In genomic region chr4:4609622-4610334, GRCh38 we compare ENCODE assay signal across 24 cellular contexts.
"Had no signal": no experiment of that assay in that cellular context is flagged by ENCODE, and none has a peak within 500 bp of the region (broad histone marks: within the 10 kb centered on the region; RNA-seq: fewer than 3 reads in every experiment).

No MANE protein-coding gene starts in this region.

- H3K4me3 ChIP-seq: esophagus muscularis mucosa, gastroesophageal sphincter, heart left ventricle, hepatocyte, lower lobe of right lung, ovary, psoas muscle, skin epidermis, thoracic aorta, tibial nerve, upper lobe of left lung had no signal

- DNase-seq: effector memory CD4-positive, alpha-beta T cell; foreskin keratinocyte; heart left ventricle; left cardiac atrium; left ventricle myocardium superior; lower lobe of right lung; naive thymus-derived CD8-positive, alpha-beta T cell; occipital lobe; ovary; psoas muscle; right cardiac atrium; stimulated activated CD4-positive, alpha-beta T cell treated with anti-CD3 and anti-CD28 coated beads, Interleukin-15, amount 100 ng/mL, for 24 hours; stimulated activated CD4-positive, alpha-beta T cell treated with anti-CD3 and anti-CD28 coated beads, Interleukin-2, amount 100 ng/mL, for 48 hours; stimulated activated naive B cell treated with anti-CD40 and anti-IgM and Interleukin-4, amounts not matched to agents 10 μg/mL and 1 μg/mL and 100 μg/mL, for 72 hours had no signal

- H3K36me3 ChIP-seq: esophagus muscularis mucosa, gastroesophageal sphincter, heart left ventricle, lower lobe of right lung, ovary, thoracic aorta, tibial nerve, upper lobe of left lung had no signal

- H3K27ac ChIP-seq: esophagus muscularis mucosa, foreskin keratinocyte, gastroesophageal sphincter, heart left ventricle, hepatocyte, lower lobe of right lung, ovary, psoas muscle, skin epidermis, thoracic aorta, tibial nerve, upper lobe of left lung had no signal

- H3K4me1 ChIP-seq: esophagus muscularis mucosa, foreskin keratinocyte, gastroesophageal sphincter, heart left ventricle, lower lobe of right lung, psoas muscle, tibial nerve, upper lobe of left lung had no signal

- H3K27me3 ChIP-seq: esophagus muscularis mucosa, foreskin keratinocyte, gastroesophageal sphincter, heart left ventricle, hepatocyte, ovary, tibial nerve, upper lobe of left lung had no signal

- H3K9me3 ChIP-seq: esophagus muscularis mucosa, gastroesophageal sphincter, heart left ventricle, lower lobe of right lung, ovary, psoas muscle, thoracic aorta, tibial nerve, upper lobe of left lung had no signal

- ATAC-seq: foreskin keratinocyte; gastroesophageal sphincter; heart left ventricle; left cardiac atrium; left ventricle myocardium superior; naive thymus-derived CD8-positive, alpha-beta T cell; psoas muscle; right cardiac atrium; stimulated activated naive B cell treated with anti-CD40 and anti-IgM and Interleukin-4, amounts not matched to agents 10 μg/mL and 1 μg/mL and 100 μg/mL, for 72 hours had no signal

- FAIRE-seq: colon, endothelial cell of umbilical vein, urothelium cell line had no signal
